12 cellular contexts compared by ENCODE assay signal in genomic region chr5:43044181-43044914, GRCh38. TPM values are rescaled to one million over a fixed set of nuclear protein-coding genes. Genes with fewer than 3 reads are reported as not detected.
DNase-seq lines count a peak whose midpoint lies in the region; ATAC-seq and TF ChIP-seq lines count a peak whose summit lies in the region.
"Had no signal": no experiment of that assay in that cellular context is flagged by ENCODE, and none has a peak within 500 bp of the region (broad histone marks: within the 10 kb centered on the region; RNA-seq: fewer than 3 reads in every experiment).

No MANE protein-coding gene starts in this region.

- H3F3A ChIP-seq in Loucy (ENCODE audit: low read depth) (peaks cover 23% of the 10 kb centered on the region), neural cell (ENCODE audit: insufficient read depth, low read length, poor library complexity, severe bottlenecking) (peaks cover 7% of the 10 kb centered on the region)

- TF ChIP-seq RAD21 in neural cell (conservative IDR thresholded peaks at IDR 0.05), result no peak

- H4K20me1 ChIP-seq in Loucy (ENCODE audit: insufficient read depth, low read length, poor library complexity, severe bottlenecking) (peaks cover 9% of the 10 kb centered on the region), neural cell (ENCODE audit: insufficient read depth) (peaks cover 6% of the 10 kb centered on the region)

- no peak for TF ChIP-seq EP300 in neural cell (conservative IDR thresholded peaks at IDR 0.05; ENCODE audit: poor library complexity, severe bottlenecking)

- peaks cover 3% of the 10 kb centered on the region for H3K27me3 ChIP-seq in Loucy (ENCODE audit: insufficient read depth, low read length, poor library complexity, severe bottlenecking)
- H3K27me3 ChIP-seq in neural cell (ENCODE audit: insufficient read depth, low read depth, low read length), result peaks cover 81% of the 10 kb centered on the region

- H3K9me2 ChIP-seq in Loucy (replicated peaks; ENCODE audit: low read depth, low read length) (no peaks in the 10 kb centered on the region), neural cell (ENCODE audit: insufficient read depth, low read length) (no peaks in the 10 kb centered on the region)

- no peak overlapping the region for H3K4me3 Mint-ChIP-seq in stimulated activated naive CD8-positive, alpha-beta T cell treated with anti-CD3 and anti-CD28 coated beads, Interleukin-15, amount 100 ng/mL, for 72 hours
- H3K4me3 Mint-ChIP-seq: activated naive CD8-positive, alpha-beta T cell treated with anti-CD3 and anti-CD28 coated beads, Interleukin-2, amount 50 U/mL, for 24 hours; T-helper 1 cell treated with Interleukin-12 subunit alpha and Interleukin-12 subunit beta and Interleukin-4 antibody, amounts not matched to agents 30 μg/mL and 1 μg/mL, for 36 hours had no signal

- H3K27me3 Mint-ChIP-seq in stimulated activated naive CD8-positive, alpha-beta T cell treated with anti-CD3 and anti-CD28 coated beads, Interleukin-15, amount 100 ng/mL, for 72 hours, result no peaks in the 10 kb centered on the region
- H3K27me3 Mint-ChIP-seq: activated naive CD8-positive, alpha-beta T cell treated with anti-CD3 and anti-CD28 coated beads, Interleukin-2, amount 50 U/mL, for 24 hours had no signal

- TF ChIP-seq CTCF in AG10803 (conservative IDR thresholded peaks at IDR 0.05; ENCODE audit: low read length) (no peak; the same call in 1 of the 2 replicates), Loucy (conservative IDR thresholded peaks at IDR 0.05; ENCODE audit: low read length) (no peak), epithelial cell of proximal tubule (conservative IDR thresholded peaks at IDR 0.05; ENCODE audit: low read depth, low read length) (no peak), neural cell (IDR thresholded peaks at IDR 0.05; ENCODE audit: poor library complexity, severe bottlenecking) (no peak)

- peak overlapping the region; percentile 67 for H3K4me2 ChIP-seq in Loucy (ENCODE audit: low read depth, low read length, poor library complexity, severe bottlenecking)
- no peak overlapping the region for H3K4me2 ChIP-seq in neural cell (ENCODE audit: low read length)

- peak; percentile 39 for DNase-seq in AG10803 (ENCODE audit: low read depth)
- no peak for DNase-seq in epithelial cell of proximal tubule (ENCODE audit: low read depth)
- DNase-seq in stimulated activated naive CD8-positive, alpha-beta T cell treated with anti-CD3 and anti-CD28 coated beads, Interleukin-15, amount 100 ng/mL, for 72 hours, result no peak
- no peak for DNase-seq in NCI-H128 (lab: John Stamatoyannopoulos, UW; ENCODE audit: unreplicated experiment)
- no peak for DNase-seq in NCI-H69 (lab: John Stamatoyannopoulos, UW)
- no peak for DNase-seq in medulla oblongata (ENCODE audit: extremely low spot score)
- DNase-seq: activated naive CD8-positive, alpha-beta T cell treated with anti-CD3 and anti-CD28 coated beads, Interleukin-2, amount 50 U/mL, for 24 hours; kidney glomerular epithelial cell; NCI-H226 had no signal

- H3K9me3 Mint-ChIP-seq in stimulated activated naive CD8-positive, alpha-beta T cell treated with anti-CD3 and anti-CD28 coated beads, Interleukin-15, amount 100 ng/mL, for 72 hours, result no peaks in the 10 kb centered on the region
- H3K9me3 Mint-ChIP-seq: activated naive CD8-positive, alpha-beta T cell treated with anti-CD3 and anti-CD28 coated beads, Interleukin-2, amount 50 U/mL, for 24 hours; T-helper 1 cell treated with Interleukin-12 subunit alpha and Interleukin-12 subunit beta and Interleukin-4 antibody, amounts not matched to agents 30 μg/mL and 1 μg/mL, for 36 hours had no signal

- no peak overlapping the region for H3K27ac ChIP-seq in neural cell (ENCODE audit: low read length)

- H3K27ac Mint-ChIP-seq in stimulated activated naive CD8-positive, alpha-beta T cell treated with anti-CD3 and anti-CD28 coated beads, Interleukin-15, amount 100 ng/mL, for 72 hours, result no peak overlapping the region
- H3K27ac Mint-ChIP-seq: activated naive CD8-positive, alpha-beta T cell treated with anti-CD3 and anti-CD28 coated beads, Interleukin-2, amount 50 U/mL, for 24 hours; T-helper 1 cell treated with Interleukin-12 subunit alpha and Interleukin-12 subunit beta and Interleukin-4 antibody, amounts not matched to agents 30 μg/mL and 1 μg/mL, for 36 hours had no signal

- peaks cover 42% of the 10 kb centered on the region for H3K4me1 Mint-ChIP-seq in stimulated activated naive CD8-positive, alpha-beta T cell treated with anti-CD3 and anti-CD28 coated beads, Interleukin-15, amount 100 ng/mL, for 72 hours

- H3K4me3 ChIP-seq in AG10803 (ENCODE audit: low read length), result peak overlapping the region; percentile 53
- H3K4me3 ChIP-seq in Loucy (ENCODE audit: low read length, poor library complexity, severe bottlenecking), result peak overlapping the region; percentile 65
- peak overlapping the region; percentile 33 for H3K4me3 ChIP-seq in epithelial cell of proximal tubule (ENCODE audit: low read depth, low read length)
- H3K4me3 ChIP-seq in neural cell (ENCODE audit: low read length), result no peak overlapping the region

- H3K4me1 ChIP-seq in Loucy (ENCODE audit: insufficient read depth, low read length, poor library complexity, severe bottlenecking), result peaks cover 49% of the 10 kb centered on the region

- H2AFZ ChIP-seq in Loucy (ENCODE audit: low read length), result no peak overlapping the region
- H2AFZ ChIP-seq in neural cell (ENCODE audit: low read depth, low read length), result no peak overlapping the region

- H3K36me3 ChIP-seq in Loucy (ENCODE audit: insufficient read depth, low read length), result no peaks in the 10 kb centered on the region
- H3K36me3 ChIP-seq in neural cell (ENCODE audit: insufficient read depth, low read length), result no peaks in the 10 kb centered on the region

- H3K79me2 ChIP-seq in Loucy (ENCODE audit: insufficient read depth, low read length), result peaks cover 85% of the 10 kb centered on the region
- H3K79me2 ChIP-seq in neural cell (replicated peaks; ENCODE audit: insufficient read depth, low read length), result no peaks in the 10 kb centered on the region

- peak overlapping the region; percentile 48 for H3K9ac ChIP-seq in Loucy (ENCODE audit: low read depth, low read length, poor library complexity, severe bottlenecking)
- no peak overlapping the region for H3K9ac ChIP-seq in neural cell (ENCODE audit: low read length)

- no peak for ATAC-seq in stimulated activated naive CD8-positive, alpha-beta T cell treated with anti-CD3 and anti-CD28 coated beads, Interleukin-15, amount 100 ng/mL, for 72 hours
- ATAC-seq: activated naive CD8-positive, alpha-beta T cell treated with anti-CD3 and anti-CD28 coated beads, Interleukin-2, amount 50 U/mL, for 24 hours had no signal

- H3K9me3 ChIP-seq in Loucy (ENCODE audit: insufficient read depth, low read depth, low read length), result no peaks in the 10 kb centered on the region
- peaks cover 8% of the 10 kb centered on the region for H3K9me3 ChIP-seq in neural cell (ENCODE audit: low read length)

TF ChIP-seq in neural cell, 6 proteins besides CTCF, POLR2A, EP300 and RAD21:
- no peak for TF ChIP-seq REST (IDR thresholded peaks at IDR 0.05; ENCODE audit: borderline replicate concordance)
- peak; percentile 13 for TF ChIP-seq POLR2AphosphoS5 (IDR thresholded peaks at IDR 0.05)
TF ChIP-seq in neural cell: peak in this region for 1.

RNA-seq across cellular contexts. Expression of gene ANXA2R, which starts 4.2 kb away (rescaled TPM):
- 0.35 and 2.2 TPM in 2 replicates for total RNA-seq in epithelial cell of proximal tubule
- not detected in 2 replicates for polyA plus RNA-seq in neural cell
- polyA minus RNA-seq in neural cell, result 0.49 and 0.58 TPM in 2 replicates
